8 cellular contexts compared by ENCODE assay signal in genomic region chr4:38856524-38857337, GRCh38. TPM values are rescaled to one million over a fixed set of nuclear protein-coding genes. Genes with fewer than 3 reads are reported as not detected.
DNase-seq lines count a peak whose midpoint lies in the region; ATAC-seq and TF ChIP-seq lines count a peak whose summit lies in the region.

TSS of gene TLR6 (minus strand) at chr4:38856817. CDS start at chr4:38829473, 27,344 bp downstream.

- ATAC-seq in GM18861 (IDR thresholded peaks at IDR 0.05; ENCODE audit: unreplicated experiment) (peak; percentile 38), heart left ventricle (peak in 2 of 4 donors; percentile 40 to 47), GM18909 (IDR thresholded peaks at IDR 0.05; ENCODE audit: poor library complexity, unreplicated experiment) (no peak)
- peak; percentile 66 for ATAC-seq in activated naive CD8-positive, alpha-beta T cell treated with anti-CD3 and anti-CD28 coated beads, Interleukin-2, amount 10 ng/mL, durations not matched to agents 7 days and 5 days (ENCODE audit: low read depth)

- intact Hi-C loops in heart left ventricle (cut with DNase I), result loop anchor here in 8 of 10 donors (1.0 to 10.0 kb wide), 6 partner anchors 94 to 682 kb away; no protein-coding TSS in a partner anchor
- intact Hi-C loops in sigmoid colon (cut with DNase I), result no loop called here

- TF ChIP-seq EP300 in sigmoid colon (IDR thresholded peaks at IDR 0.05), result no peak

- H3K4me3 ChIP-seq in AG09309 (ENCODE audit: control insufficient read depth, low read depth, low read length) (no peak within 1 kb of the TSS; the same call in 1 of the 2 replicates), HUES64 (ENCODE audit: low read length) (no peak within 1 kb of the TSS), heart left ventricle (peak within 1 kb of the TSS in 9 of 12 donors; percentile 12 to 57 (median 29)), sigmoid colon (peak within 1 kb of the TSS in 3 of 4 donors; percentile 7 to 30 (median 24))

- H3K27ac ChIP-seq in HUES64 (ENCODE audit: low read depth, low read length), result peak within 1 kb of the TSS; percentile 24; the same call in 1 of the 2 replicates
- H3K27ac ChIP-seq in heart left ventricle, result peak within 1 kb of the TSS; percentile 1 to 92 (median 56)
- peak within 1 kb of the TSS; percentile 46 to 71 (median 60) for H3K27ac ChIP-seq in sigmoid colon

- peaks cover 5% of the 10 kb centered on the region for H3K36me3 Mint-ChIP-seq in activated naive CD8-positive, alpha-beta T cell treated with anti-CD3 and anti-CD28 coated beads, Interleukin-2, amount 10 ng/mL, durations not matched to agents 7 days and 5 days

- H3K9me3 ChIP-seq in HUES64 (ENCODE audit: insufficient read depth, low read depth, low read length) (no peaks in the 10 kb centered on the region), heart left ventricle (peaks cover 0 to 5% (median 0%) of the 10 kb centered on the region in 12 donors), sigmoid colon (no peaks in the 10 kb centered on the region)

- H3K27me3 Mint-ChIP-seq in activated naive CD8-positive, alpha-beta T cell treated with anti-CD3 and anti-CD28 coated beads, Interleukin-2, amount 10 ng/mL, durations not matched to agents 7 days and 5 days, result no peaks in the 10 kb centered on the region

- WGBS in HUES64, result 37% methylated on average over 7 of the region's 8 CpGs
- WGBS in heart left ventricle, 4 donors, result 13 to 29% (median 21%) methylated on average over 8 of the region's 8 CpGs
- 5 to 11% methylated on average over 8 of the region's 8 CpGs for WGBS in sigmoid colon, 2 donors

- H3K36me3 ChIP-seq in HUES64 (ENCODE audit: insufficient read depth, low read length), result no peaks in the 10 kb centered on the region
- no peaks in the 10 kb centered on the region for H3K36me3 ChIP-seq in heart left ventricle
- no peaks in the 10 kb centered on the region for H3K36me3 ChIP-seq in sigmoid colon

- peak within 1 kb of the TSS; percentile 91 for H3K27ac Mint-ChIP-seq in activated naive CD8-positive, alpha-beta T cell treated with anti-CD3 and anti-CD28 coated beads, Interleukin-2, amount 10 ng/mL, durations not matched to agents 7 days and 5 days

- H3K4me1 ChIP-seq in HUES64 (ENCODE audit: insufficient read depth, low read length) (peaks cover 13% of the 10 kb centered on the region; the same call in 1 of the 2 replicates), heart left ventricle (peaks cover 0 to 45% (median 0%) of the 10 kb centered on the region in 12 donors), sigmoid colon (peaks cover 0 to 15% (median 5%) of the 10 kb centered on the region in 4 donors)

- H3K4me1 Mint-ChIP-seq in activated naive CD8-positive, alpha-beta T cell treated with anti-CD3 and anti-CD28 coated beads, Interleukin-2, amount 10 ng/mL, durations not matched to agents 7 days and 5 days, result peaks cover 33% of the 10 kb centered on the region

- H3K9ac ChIP-seq in HUES64 (ENCODE audit: low read depth, low read length), result peak within 1 kb of the TSS; percentile 12; the same call in 1 of the 2 replicates

- H3K9me3 Mint-ChIP-seq in activated naive CD8-positive, alpha-beta T cell treated with anti-CD3 and anti-CD28 coated beads, Interleukin-2, amount 10 ng/mL, durations not matched to agents 7 days and 5 days, result peaks cover 1% of the 10 kb centered on the region

- POLR2A ChIA-PET in activated naive CD8-positive, alpha-beta T cell treated with anti-CD3 and anti-CD28 coated beads, Interleukin-2, amount 10 ng/mL, durations not matched to agents 7 days and 5 days (lab: Charles Lee), result interaction anchor here (1.4 to 1.7 kb wide), 2 partner anchors 95 to 96 kb away, joined by 5 to 6 read pairs; no protein-coding TSS in a partner anchor

- TF ChIP-seq POLR2A in heart left ventricle (IDR thresholded peaks at IDR 0.05) (no peak), sigmoid colon (IDR thresholded peaks at IDR 0.05) (no peak)

- peak; percentile 57 for TF ChIP-seq CTCF in AG09309 (IDR thresholded peaks at IDR 0.05; ENCODE audit: control insufficient read depth, insufficient read depth, low read depth, low read length, missing control alignments)
- peak; percentile 58 to 92 (median 74) for TF ChIP-seq CTCF in heart left ventricle (IDR thresholded peaks at IDR 0.05)
- peak; percentile 29 to 75 (median 72) for TF ChIP-seq CTCF in sigmoid colon (IDR thresholded peaks at IDR 0.05)

- no peak for DNase-seq in AG09309 (ENCODE audit: low read depth)
- peak; percentile 45 for DNase-seq in SK-N-DZ (ENCODE audit: low spot score)
- no peak for DNase-seq in activated naive CD8-positive, alpha-beta T cell treated with anti-CD3 and anti-CD28 coated beads, Interleukin-2, amount 10 ng/mL, durations not matched to agents 7 days and 5 days
- DNase-seq in heart left ventricle, result peak in 2 of 5 donors; percentile 33 to 39
- DNase-seq in sigmoid colon, result no peak

- peak within 1 kb of the TSS; percentile 79 for H3K4me3 Mint-ChIP-seq in activated naive CD8-positive, alpha-beta T cell treated with anti-CD3 and anti-CD28 coated beads, Interleukin-2, amount 10 ng/mL, durations not matched to agents 7 days and 5 days

- H3K27me3 ChIP-seq in HUES64 (ENCODE audit: insufficient read depth, low read length) (no peaks in the 10 kb centered on the region), heart left ventricle (no peaks in the 10 kb centered on the region), sigmoid colon (no peaks in the 10 kb centered on the region)

RNA-seq across cellular contexts. Expression of gene TLR6, which starts in this region (rescaled TPM):
- polyA plus RNA-seq in HUES64 (2013, experiment 1 of 2), result 0.10 TPM
- polyA plus RNA-seq in HUES64 (2013, experiment 2 of 2), result 0.06 TPM
- not detected in 2 replicates for polyA plus RNA-seq in SK-N-DZ (2014; cell fraction: cytosol; rRNA removed)
- not detected in 2 replicates for polyA plus RNA-seq in SK-N-DZ (2014; cell fraction: nucleus; rRNA removed)
- 1 to 10 TPM; 4.8 to 5.9 TPM for total RNA-seq in activated naive CD8-positive, alpha-beta T cell treated with anti-CD3 and anti-CD28 coated beads, Interleukin-2, amount 10 ng/mL, durations not matched to agents 7 days and 5 days
- total RNA-seq in heart left ventricle, result 1 to 10 TPM in 8 of 9 donors, under 1 TPM in 1; 0.83 to 9.8 (median 1.2) TPM
- polyA plus RNA-seq in heart left ventricle, result under 1 TPM; 0.15 to 0.22 TPM
- 1 to 10 TPM; 1.5 to 4.1 (median 2.9) TPM for total RNA-seq in sigmoid colon
- polyA plus RNA-seq in sigmoid colon, result 1 to 10 TPM in 1 of 3 donors, under 1 TPM in 2; 0.60 to 3.2 (median 0.92) TPM

Comparison
In these comparisons a context has a peak if more than half of its experiments do, and no peak if none do; other contexts are left out.
1. H3K4me3 ChIP-seq: peak in heart left ventricle (9 of 12) and sigmoid colon (3 of 4); none in AG09309 (single experiment) and HUES64 (single experiment).
2. Peak in every context shown above with its lines, with median percentiles within 50 percentile points of each other: CTCF ChIP-seq and H3K27ac ChIP-seq.